Comparison of ENCODE assay signal across 22 cellular contexts in genomic region chr11:61951484-61952135, GRCh38. TPM values are rescaled to one million over a fixed set of nuclear protein-coding genes. Genes with fewer than 3 reads are reported as not detected.
A peak's percentile ranks its signal among the peaks of the same experiment; 100 is the strongest.
DNase-seq lines count a peak whose midpoint lies in the region; ATAC-seq and TF ChIP-seq lines count a peak whose summit lies in the region.
"Had no signal": no experiment of that assay in that cellular context is flagged by ENCODE, and none has a peak within 500 bp of the region (broad histone marks: within the 10 kb centered on the region; RNA-seq: fewer than 3 reads in every experiment).

No MANE protein-coding gene starts in this region.

- no peaks in the 10 kb centered on the region for H3K27me3 Mint-ChIP-seq in Caco-2 (ENCODE audit: insufficient read depth, unreplicated experiment)
- peaks cover 16% of the 10 kb centered on the region for H3K27me3 Mint-ChIP-seq in brain
- H3K27me3 Mint-ChIP-seq in naive thymus-derived CD4-positive, alpha-beta T cell, result peaks cover 6 to 25% (median 11%) of the 10 kb centered on the region in 5 donors

- H3K23ac ChIP-seq in mesendoderm (ENCODE audit: low read length), result no peak overlapping the region

- H3K79me2 ChIP-seq in mesendoderm (ENCODE audit: control insufficient read depth, insufficient read depth, low read length), result no peaks in the 10 kb centered on the region

- H4K8ac ChIP-seq in mesendoderm (ENCODE audit: low read depth, low read length), result no peak overlapping the region

- H3K18ac ChIP-seq in mesendoderm (ENCODE audit: low read length), result no peak overlapping the region

- H3K36me3 ChIP-seq in Caco-2 (ENCODE audit: control insufficient read depth, insufficient read depth, low read length) (no peaks in the 10 kb centered on the region), mesendoderm (ENCODE audit: control insufficient read depth, insufficient read depth, low read length) (no peaks in the 10 kb centered on the region)
- no peaks in the 10 kb centered on the region for H3K36me3 ChIP-seq in naive thymus-derived CD4-positive, alpha-beta T cell (ENCODE audit: control insufficient read depth in 2 of 3, insufficient read depth in 3 of 3, low read length in 3 of 3)

- H2BK120ac ChIP-seq in mesendoderm (ENCODE audit: low read depth, low read length), result no peak overlapping the region

- H3K27ac Mint-ChIP-seq in Caco-2 (ENCODE audit: unreplicated experiment) (peak overlapping the region; percentile 79), brain (peak overlapping the region in 3 of 5 experiments; percentile 78 to 91 (median 91))
- peak overlapping the region in 2 of 9 donors; percentile 17 to 36 for H3K27ac Mint-ChIP-seq in naive thymus-derived CD4-positive, alpha-beta T cell
- H3K27ac Mint-ChIP-seq: B cell, HFFc6 had no signal

- WGBS in mesendoderm (ENCODE audit: extremely low coverage, insufficient coverage, low lambda C conversion rate), result no CpG with 5 or more reads among the region's 11 CpGs

- H3K4me3 ChIP-seq in Caco-2 (ENCODE audit: low read depth, low read length) (no peak overlapping the region), mesendoderm (ENCODE audit: low read length) (no peak overlapping the region)
- H3K4me3 ChIP-seq in naive thymus-derived CD4-positive, alpha-beta T cell (ENCODE audit: low read length), result no peak overlapping the region

- H3K4me1 ChIP-seq in Caco-2 (peaks cover 12% of the 10 kb centered on the region), mesendoderm (ENCODE audit: control insufficient read depth, low read depth, low read length) (peaks cover 1% of the 10 kb centered on the region)
- peaks cover 0 to 3% of the 10 kb centered on the region in 2 donors for H3K4me1 ChIP-seq in naive thymus-derived CD4-positive, alpha-beta T cell (ENCODE audit: control insufficient read depth in 2 of 2, insufficient read depth in 2 of 2, low read length in 2 of 2)

- H3K27ac ChIP-seq in mesendoderm (ENCODE audit: low read depth, low read length) (no peak overlapping the region), temporal lobe (ENCODE audit: low read depth, low read length) (peak overlapping the region; percentile 59)
- no peak overlapping the region for H3K27ac ChIP-seq in naive thymus-derived CD4-positive, alpha-beta T cell (ENCODE audit: low read depth, low read length)

- no peak for TF ChIP-seq CTCF in Caco-2 (IDR thresholded peaks at IDR 0.05; ENCODE audit: insufficient read depth in 1 of 2, low read depth in 1 of 2, low read length in 1 of 2, severe bottlenecking in 1 of 2, unreplicated experiment in 1 of 2)
- no peak for TF ChIP-seq CTCF in brain (conservative IDR thresholded peaks at IDR 0.05)

- H4K5ac ChIP-seq in mesendoderm (ENCODE audit: low read length), result no peak overlapping the region

- H3K9me3 Mint-ChIP-seq in Caco-2 (ENCODE audit: unreplicated experiment) (no peaks in the 10 kb centered on the region), brain (no peaks in the 10 kb centered on the region)
- H3K9me3 Mint-ChIP-seq in naive thymus-derived CD4-positive, alpha-beta T cell, result no peaks in the 10 kb centered on the region
- H3K9me3 Mint-ChIP-seq: CD4-positive, alpha-beta memory T cell; HFFc6 had no signal

- H3K4me1 Mint-ChIP-seq in Caco-2 (ENCODE audit: low read depth, unreplicated experiment) (no peaks in the 10 kb centered on the region), brain (peaks cover 61% of the 10 kb centered on the region)
- peaks cover 0 to 13% (median 3%) of the 10 kb centered on the region in 7 donors for H3K4me1 Mint-ChIP-seq in naive thymus-derived CD4-positive, alpha-beta T cell

- H3K4ac ChIP-seq in mesendoderm (ENCODE audit: low read depth, low read length), result no peak overlapping the region

- intact Hi-C loops in Caco-2 (cut with micrococcal nuclease; ENCODE audit: unreplicated experiment), result no loop called here
- intact Hi-C loops in naive thymus-derived CD4-positive, alpha-beta T cell (cut with micrococcal nuclease), result no loop called here

- CTCF ChIA-PET in Caco-2 (lab: Charles Lee), result interaction anchor here (0.6 to 0.9 kb wide), 4 partner anchors 28 to 163 kb away, joined by 3 read pairs; no protein-coding TSS in a partner anchor
- CTCF ChIA-PET in naive thymus-derived CD4-positive, alpha-beta T cell (lab: Charles Lee), result interaction anchor here (0.6 to 3.2 kb wide), 4 partner anchors 15 to 251 kb away, joined by 3 to 12 read pairs (median 3); no protein-coding TSS in a partner anchor

- H3K4me2 ChIP-seq in mesendoderm (ENCODE audit: low read length), result no peak overlapping the region

- no TSS peak for BruUV-seq in Caco-2 (replicated peaks; lab: Mats Ljungman, UMichigan)

- no peak overlapping the region for H3K9ac ChIP-seq in mesendoderm (ENCODE audit: low read length)

- H3K36me3 Mint-ChIP-seq in Caco-2 (ENCODE audit: insufficient read depth, unreplicated experiment), result peaks cover 13% of the 10 kb centered on the region
- peaks cover 5% of the 10 kb centered on the region for H3K36me3 Mint-ChIP-seq in brain
- no peaks in the 10 kb centered on the region for H3K36me3 Mint-ChIP-seq in naive thymus-derived CD4-positive, alpha-beta T cell
- H3K36me3 Mint-ChIP-seq: CD4-positive, alpha-beta memory T cell had no signal

- no peaks in the 10 kb centered on the region for H3K27me3 ChIP-seq in Caco-2 (replicated peaks; ENCODE audit: control insufficient read depth, insufficient read depth, low read length)
- no peaks in the 10 kb centered on the region for H3K27me3 ChIP-seq in mesendoderm (ENCODE audit: insufficient read depth, low read length, poor library complexity)
- peaks cover 0 to 5% of the 10 kb centered on the region in 2 donors for H3K27me3 ChIP-seq in naive thymus-derived CD4-positive, alpha-beta T cell (ENCODE audit: control insufficient read depth in 2 of 2, insufficient read depth in 2 of 2, low read length in 2 of 2)

- H2AK5ac ChIP-seq in mesendoderm (ENCODE audit: low read length), result no peak overlapping the region

- H3K56ac ChIP-seq in mesendoderm (ENCODE audit: low read length), result peak overlapping the region; percentile 25

- no peak overlapping the region for H3K4me3 Mint-ChIP-seq in Caco-2 (ENCODE audit: unreplicated experiment)
- peak overlapping the region in 3 of 5 experiments; percentile 19 to 59 (median 34) for H3K4me3 Mint-ChIP-seq in brain
- H3K4me3 Mint-ChIP-seq in naive thymus-derived CD4-positive, alpha-beta T cell, result no peak overlapping the region
- H3K4me3 Mint-ChIP-seq: B cell; CD4-positive, alpha-beta memory T cell; HFFc6 had no signal

- no peak for DNase-seq in Caco-2
- DNase-seq in mesendoderm, result no peak
- DNase-seq in naive thymus-derived CD4-positive, alpha-beta T cell, result no peak
- no peak for DNase-seq in activated naive CD4-positive, alpha-beta T cell (lab: John Stamatoyannopoulos, UW)
- DNase-seq in NCI-H526 treated with DMSO at 0.1 percent for 48 hours (lab: John Stamatoyannopoulos, UW), result no peak
- DNase-seq: CD4-positive, alpha-beta memory T cell; GF-D8; GOT3; HFFc6; Karpas-422; MM.1S; NCI-H1105 treated with DMSO at 0.1 percent for 48 hours; NCI-H187 treated with DMSO at 0.1 percent for 48 hours; NCI-H2171; NCI-H446 treated with DMSO at 0.1 percent for 48 hours; NCI-H774 had no signal

- POLR2A ChIA-PET in Caco-2 (lab: Charles Lee), result interaction anchor here (3.2 kb wide), 1 partner anchor 16 kb away, joined by 36 read pairs; the partner anchor contains the start of gene FTH1
- POLR2A ChIA-PET in naive thymus-derived CD4-positive, alpha-beta T cell (lab: Charles Lee), result interaction anchor here (1.6 kb wide), 1 partner anchor 17 kb away, joined by 4 read pairs; no protein-coding TSS in a partner anchor

- no peaks in the 10 kb centered on the region for H3K9me3 ChIP-seq in Caco-2
- no peaks in the 10 kb centered on the region for H3K9me3 ChIP-seq in naive thymus-derived CD4-positive, alpha-beta T cell (ENCODE audit: control insufficient read depth in 2 of 3, low read length in 3 of 3)

- H2BK5ac ChIP-seq in mesendoderm (ENCODE audit: low read length), result no peak overlapping the region

- ATAC-seq in naive thymus-derived CD4-positive, alpha-beta T cell, result no peak
- ATAC-seq: HepG2, Panc1, Right ventricle myocardium inferior had no signal

- H3K79me1 ChIP-seq in mesendoderm (ENCODE audit: low read length), result no peaks in the 10 kb centered on the region

- no peak overlapping the region for H2BK15ac ChIP-seq in mesendoderm (replicated peaks; ENCODE audit: low read depth)

RNA-seq across cellular contexts. Expression of gene BEST1, which starts 1.5 kb away (rescaled TPM):
- 4.7 and 6.7 TPM in 2 replicates for total RNA-seq in Caco-2 (2022)
- 12.1 TPM for polyA plus RNA-seq in brain (ENCODE audit: insufficient read depth, low read depth, low replicate concordance)
- 0.20 TPM for polyA plus RNA-seq in mesendoderm (2013, experiment 1 of 2)
- polyA plus RNA-seq in mesendoderm (2013, experiment 2 of 2), result 0.28 TPM
- total RNA-seq in temporal lobe, result 0.49 TPM
- 1 to 10 TPM in 2 of 5 experiments, under 1 TPM in 2, not detected in 1; 0.49 to 7.1 (median 0.75) TPM for total RNA-seq in naive thymus-derived CD4-positive, alpha-beta T cell
- polyA plus RNA-seq in naive thymus-derived CD4-positive, alpha-beta T cell, result 1 to 10 TPM in 1 of 2 donors, under 1 TPM in 1; 0.83 to 1.4 TPM

RNA-seq across cellular contexts. Expression of gene FTH1, which starts 15.8 kb away (rescaled TPM):
- total RNA-seq in Caco-2 (2022) (1,282 and 1,565 TPM in 2 replicates), temporal lobe (649 TPM)
- 7,408 TPM for polyA plus RNA-seq in brain (ENCODE audit: insufficient read depth, low read depth, low replicate concordance)
- polyA plus RNA-seq in mesendoderm (2013, experiment 1 of 2), result 1,625 TPM
- 1,633 TPM for polyA plus RNA-seq in mesendoderm (2013, experiment 2 of 2)
- 1,000 to 10,000 TPM in 2 of 5 experiments, 100 to 1,000 TPM in 3; 684 to 3,858 (median 993) TPM for total RNA-seq in naive thymus-derived CD4-positive, alpha-beta T cell
- 1,000 to 10,000 TPM; 2,587 to 3,203 TPM for polyA plus RNA-seq in naive thymus-derived CD4-positive, alpha-beta T cell

RNA-seq across cellular contexts. Expression of gene RAB3IL1, which starts 34.2 kb away (rescaled TPM):
- total RNA-seq in Caco-2 (2022), result 8.3 and 10.6 TPM in 2 replicates
- 5.9 TPM for polyA plus RNA-seq in brain (ENCODE audit: insufficient read depth, low read depth, low replicate concordance)
- polyA plus RNA-seq in mesendoderm (2013, experiment 1 of 2), result 1.4 TPM
- polyA plus RNA-seq in mesendoderm (2013, experiment 2 of 2), result 2.3 TPM
- total RNA-seq in temporal lobe, result 3.7 TPM
- 1 to 10 TPM in 1 of 5 experiments, under 1 TPM in 1, not detected in 3; 0.49 to 1.9 TPM for total RNA-seq in naive thymus-derived CD4-positive, alpha-beta T cell
- not detected for polyA plus RNA-seq in naive thymus-derived CD4-positive, alpha-beta T cell
- total RNA-seq: B cell had no signal
- polyA plus RNA-seq: CD4-positive, alpha-beta memory T cell had no signal

Comparison
In these comparisons a context has a peak if more than half of its experiments do, and no peak if none do; other contexts are left out.
1. H3K4me3 Mint-ChIP-seq: peak in brain (3 of 5); none in Caco-2 (single experiment) and naive thymus-derived CD4-positive, alpha-beta T cell (0 of 10).